ENCODE assay signal across 17 cellular contexts in the genomic region with DNA sequence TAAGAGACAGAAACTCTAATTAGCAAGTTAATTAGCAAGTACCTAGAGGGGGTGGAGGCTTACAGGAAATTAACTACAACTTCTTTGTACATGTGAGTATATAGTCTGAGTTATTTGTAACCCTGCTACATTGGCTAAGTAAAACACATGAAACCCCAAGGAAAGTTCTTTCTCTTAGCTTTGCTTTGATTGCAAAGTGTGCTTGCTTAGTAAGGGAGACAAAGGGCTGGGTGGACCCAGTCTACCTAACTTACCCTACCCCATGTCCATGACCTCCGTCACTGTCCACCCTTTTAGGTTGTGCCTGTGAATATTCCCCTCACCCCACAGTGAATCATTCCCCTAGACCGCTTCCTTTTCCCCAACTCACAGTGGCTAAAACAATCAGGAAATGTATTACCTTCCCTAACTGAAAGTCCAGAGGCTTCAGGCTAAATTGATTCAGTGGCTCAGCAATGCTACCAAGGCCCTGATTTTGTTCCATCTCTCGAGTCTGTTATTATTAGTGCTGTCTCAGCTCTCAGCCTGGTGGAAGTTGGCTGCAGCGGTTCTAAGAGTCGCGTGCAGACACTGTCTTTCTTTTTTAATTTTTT. TPM values are rescaled to one million over a fixed set of nuclear protein-coding genes. Genes with fewer than 3 reads are reported as not detected.
DNase-seq lines count a peak whose midpoint lies in the region; ATAC-seq and TF ChIP-seq lines count a peak whose summit lies in the region.
"Had no signal": no experiment of that assay in that cellular context is flagged by ENCODE, and none has a peak within 500 bp of the region (broad histone marks: within the 10 kb centered on the region; RNA-seq: fewer than 3 reads in every experiment).

No MANE protein-coding gene starts in this region.

- no peaks in the 10 kb centered on the region for H3K9me3 Mint-ChIP-seq in activated naive CD4-positive, alpha-beta T cell treated with anti-CD3 and anti-CD28 coated beads, Interleukin-2, amount 10 ng/mL, durations not matched to agents 7 days and 5 days

- no peak overlapping the region for H3K4me3 ChIP-seq in astrocyte of the spinal cord (ENCODE audit: low read depth, low read length)
- H3K4me3 ChIP-seq: dorsolateral prefrontal cortex, gastroesophageal sphincter had no signal

- CTCF ChIA-PET in activated naive CD4-positive, alpha-beta T cell treated with anti-CD3 and anti-CD28 coated beads, Interleukin-2, amount 10 ng/mL, durations not matched to agents 7 days and 5 days (lab: Charles Lee) = no interaction called here

- no peaks in the 10 kb centered on the region for H3K4me1 Mint-ChIP-seq in activated naive CD4-positive, alpha-beta T cell treated with anti-CD3 and anti-CD28 coated beads, Interleukin-2, amount 10 ng/mL, durations not matched to agents 7 days and 5 days

- H3K27ac Mint-ChIP-seq in activated naive CD4-positive, alpha-beta T cell treated with anti-CD3 and anti-CD28 coated beads, Interleukin-2, amount 10 ng/mL, durations not matched to agents 7 days and 5 days = no peak overlapping the region

- H3K27me3 Mint-ChIP-seq in activated naive CD4-positive, alpha-beta T cell treated with anti-CD3 and anti-CD28 coated beads, Interleukin-2, amount 10 ng/mL, durations not matched to agents 7 days and 5 days = peaks cover 3% of the 10 kb centered on the region

- no peak overlapping the region for H3K4me3 Mint-ChIP-seq in activated naive CD4-positive, alpha-beta T cell treated with anti-CD3 and anti-CD28 coated beads, Interleukin-2, amount 10 ng/mL, durations not matched to agents 7 days and 5 days

- no peaks in the 10 kb centered on the region for H3K36me3 Mint-ChIP-seq in activated naive CD4-positive, alpha-beta T cell treated with anti-CD3 and anti-CD28 coated beads, Interleukin-2, amount 10 ng/mL, durations not matched to agents 7 days and 5 days

- in situ Hi-C loops in astrocyte of the spinal cord (cut with HindIII; ENCODE audit: low sequenced_read_pairs) = no loop called here

- DNase-seq in AG20443 (ENCODE audit: low spot score) (peak; percentile 20), M059J (ENCODE audit: low read depth) (peak; percentile 94), astrocyte of the spinal cord (ENCODE audit: low read depth, low spot score) (peak; percentile 60), iris pigment epithelial cell (ENCODE audit: low read depth) (peak; percentile 42), GM10266 (ENCODE audit: extremely low spot score) (no peak)
- DNase-seq in activated naive CD4-positive, alpha-beta T cell treated with anti-CD3 and anti-CD28 coated beads, Interleukin-2, amount 10 ng/mL, durations not matched to agents 7 days and 5 days = no peak
- DNase-seq: activated CD4-positive, alpha-beta T cell treated with anti-CD3 and anti-CD28 coated beads, Interleukin-2, amount 50 U/mL, for 48 hours; amygdala; DMS 273 treated with DMSO at 0.1 percent for 48 hours; dorsolateral prefrontal cortex; KBM-7; NCI-H146; NCI-H524 treated with DMSO at 0.1 percent for 48 hours; occipital lobe had no signal

- ATAC-seq in HG02759 (IDR thresholded peaks at IDR 0.05; ENCODE audit: unreplicated experiment) = no peak
- no peak for ATAC-seq in HG02885 (IDR thresholded peaks at IDR 0.05; ENCODE audit: poor library complexity, unreplicated experiment)
- ATAC-seq: gastroesophageal sphincter had no signal

- TF ChIP-seq CTCF in astrocyte of the spinal cord (IDR thresholded peaks at IDR 0.05; ENCODE audit: low read depth, low read length) = no peak
- no peak for TF ChIP-seq CTCF in GM10266 (IDR thresholded peaks at IDR 0.05; ENCODE audit: control insufficient read depth, insufficient read depth, low read depth, missing control alignments)

RNA-seq across cellular contexts. Expression of gene RYR3, which starts 31.1 kb away (rescaled TPM):
- not detected in 2 replicates for total RNA-seq in M059J (2014; rRNA removed; shearing (Covaris generic))

Comparison
In these comparisons a context has a peak if more than half of its experiments do, and no peak if none do; other contexts are left out.
1. DNase-seq: peak in AG20443 (single experiment), M059J (single experiment), astrocyte of the spinal cord (single experiment) and iris pigment epithelial cell (single experiment); none in GM10266 (single experiment) and activated naive CD4-positive, alpha-beta T cell treated with anti-CD3 and anti-CD28 coated beads, Interleukin-2, amount 10 ng/mL, durations not matched to agents 7 days and 5 days (single experiment).